Comparison of ENCODE assay signal across 10 cellular contexts in genomic region chr10:103125323-103126267, GRCh38.
A peak's percentile ranks its signal among the peaks of the same experiment; 100 is the strongest.
DNase-seq lines count a peak whose midpoint lies in the region; ATAC-seq and TF ChIP-seq lines count a peak whose summit lies in the region.
"Had no signal": no experiment of that assay in that cellular context is flagged by ENCODE, and none has a peak within 500 bp of the region (broad histone marks: within the 10 kb centered on the region; RNA-seq: fewer than 3 reads in every experiment).

No MANE protein-coding gene starts in this region.

- no peak overlapping the region for H3K4me3 Mint-ChIP-seq in activated naive CD4-positive, alpha-beta T cell treated with anti-CD3 and anti-CD28 coated beads, Interleukin-2, amount 10 ng/mL, durations not matched to agents 7 days and 5 days
- H3K4me3 Mint-ChIP-seq: naive B cell had no signal

- CTCF ChIA-PET in activated naive CD4-positive, alpha-beta T cell treated with anti-CD3 and anti-CD28 coated beads, Interleukin-2, amount 10 ng/mL, durations not matched to agents 7 days and 5 days (lab: Charles Lee): no interaction called here

- H3K4me3 ChIP-seq in GM08714 (ENCODE audit: low read length) (peak overlapping the region; percentile 47; the same call in 1 of the 2 replicates), fibroblast of the aortic adventitia (ENCODE audit: low read depth, low read length) (no peak overlapping the region)

- DNase-seq in fibroblast of the aortic adventitia (ENCODE audit: low read depth) (peak; percentile 32), NCI-H1417 treated with DMSO at 0.1 percent for 48 hours (lab: John Stamatoyannopoulos, UW) (no peak), amniotic stem cell (lab: John Stamatoyannopoulos, UW) (no peak)
- no peak for DNase-seq in activated effector memory CD4-positive, alpha-beta T cell treated with anti-CD3 and anti-CD28 coated beads, Interleukin-2, amount 50 U/mL, for 16 hours
- DNase-seq in activated naive CD4-positive, alpha-beta T cell treated with anti-CD3 and anti-CD28 coated beads, Interleukin-2, amount 10 ng/mL, durations not matched to agents 7 days and 5 days: no peak
- DNase-seq: naive B cell, NCI-H510A treated with DMSO at 0.1 percent for 48 hours had no signal

- peaks cover 16% of the 10 kb centered on the region for H3K36me3 Mint-ChIP-seq in activated naive CD4-positive, alpha-beta T cell treated with anti-CD3 and anti-CD28 coated beads, Interleukin-2, amount 10 ng/mL, durations not matched to agents 7 days and 5 days

- H3K27ac Mint-ChIP-seq in activated naive CD4-positive, alpha-beta T cell treated with anti-CD3 and anti-CD28 coated beads, Interleukin-2, amount 10 ng/mL, durations not matched to agents 7 days and 5 days: no peak overlapping the region

- ATAC-seq in GM21381 (IDR thresholded peaks at IDR 0.05; ENCODE audit: unreplicated experiment): peak; percentile 87
- ATAC-seq in HG03460 (IDR thresholded peaks at IDR 0.05; ENCODE audit: unreplicated experiment): peak; percentile 85

- H3K27me3 Mint-ChIP-seq in activated naive CD4-positive, alpha-beta T cell treated with anti-CD3 and anti-CD28 coated beads, Interleukin-2, amount 10 ng/mL, durations not matched to agents 7 days and 5 days: no peaks in the 10 kb centered on the region
- H3K27me3 Mint-ChIP-seq: naive B cell had no signal

- peaks cover 9% of the 10 kb centered on the region for H3K4me1 Mint-ChIP-seq in activated naive CD4-positive, alpha-beta T cell treated with anti-CD3 and anti-CD28 coated beads, Interleukin-2, amount 10 ng/mL, durations not matched to agents 7 days and 5 days

- H3K9me3 Mint-ChIP-seq in activated naive CD4-positive, alpha-beta T cell treated with anti-CD3 and anti-CD28 coated beads, Interleukin-2, amount 10 ng/mL, durations not matched to agents 7 days and 5 days: no peaks in the 10 kb centered on the region
- H3K9me3 Mint-ChIP-seq: naive B cell had no signal

- TF ChIP-seq CTCF in fibroblast of the aortic adventitia (IDR thresholded peaks at IDR 0.05; ENCODE audit: insufficient read depth, low read length): no peak
